ENCODE assay signal across 9 cellular contexts in genomic region chr13:21675095-21676007, GRCh38. TPM values are rescaled to one million over a fixed set of nuclear protein-coding genes. Genes with fewer than 3 reads are reported as not detected.
DNase-seq lines count a peak whose midpoint lies in the region; ATAC-seq, FAIRE-seq and TF ChIP-seq lines count a peak whose summit lies in the region.
"Had no signal": no experiment of that assay in that cellular context is flagged by ENCODE, and none has a peak within 500 bp of the region (broad histone marks: within the 10 kb centered on the region; RNA-seq: fewer than 3 reads in every experiment).

No MANE protein-coding gene starts in this region.

- CTCF ChIA-PET in GM12878 (lab: Yijun Ruan, JAX) = no interaction called here

- H3K4me3 ChIP-seq in GM23338 = peak overlapping the region; percentile 70
- H3K4me3 ChIP-seq in OCI-LY3 (ENCODE audit: low read length) = peak overlapping the region; percentile 66
- H3K4me3 ChIP-seq in GM12878 = peak overlapping the region; percentile 8; the same call in 1 of the 2 replicates

- TF ChIP-seq CTCF in GM23338 (conservative IDR thresholded peaks at IDR 0.05; ENCODE audit: low read depth in 2 of 2) (no peak), OCI-LY3 (IDR thresholded peaks at IDR 0.05; ENCODE audit: low read depth, low read length) (no peak), GM12878 (IDR thresholded peaks at IDR 0.05 in 2 of 3, conservative IDR thresholded peaks at IDR 0.05 in 1 of 3; ENCODE audit: control insufficient read depth in 2 of 3, extremely low read depth in 1 of 3, insufficient read depth in 1 of 3, low read depth in 3 of 3, low read length in 3 of 3) (no peak)

- no peaks in the 10 kb centered on the region for H3K9me3 ChIP-seq in OCI-LY3 (ENCODE audit: insufficient read depth, low read length)
- no peaks in the 10 kb centered on the region for H3K9me3 ChIP-seq in GM12878 (replicated peaks; ENCODE audit: control insufficient read depth, insufficient read depth, low read length)

- H3K4me3 Mint-ChIP-seq in GM23338 = peak overlapping the region; percentile 80

- RAD21 ChIA-PET in GM12878 (lab: Charles Lee; ENCODE audit: unreplicated experiment) = interaction anchor here (0.6 kb wide), 1 partner anchor 1363 kb away, joined by 3 read pairs; no protein-coding TSS in a partner anchor

- ATAC-seq in GM23338 (peak; percentile 19), GM12878 (no peak), sciatic nerve (no peak)

- H3K36me3 Mint-ChIP-seq in GM23338 (ENCODE audit: low read depth) = no peaks in the 10 kb centered on the region

- H3K79me2 ChIP-seq in GM23338 (replicated peaks; ENCODE audit: insufficient read depth) (no peaks in the 10 kb centered on the region), OCI-LY3 (ENCODE audit: low read length) (no peaks in the 10 kb centered on the region), GM12878 (ENCODE audit: control insufficient read depth, insufficient read depth, low read length) (no peaks in the 10 kb centered on the region)

- peaks cover 29% of the 10 kb centered on the region for H3K4me1 Mint-ChIP-seq in GM23338

- FAIRE-seq in GM12878 (lab: Jason Lieb, UNC) (no peak), urothelium cell line (lab: Jason Lieb, UNC) (no peak)

- TF ChIP-seq POLR2A in GM12878 (IDR thresholded peaks at IDR 0.05; ENCODE audit: low read depth, low read length) = no peak

- no peak for TF ChIP-seq EP300 in GM12878 (IDR thresholded peaks at IDR 0.05; ENCODE audit: borderline replicate concordance in 1 of 2, control insufficient read depth in 1 of 2, low read depth in 2 of 2, low read length in 2 of 2)

- no peak for TF ChIP-seq RAD21 in GM12878 (IDR thresholded peaks at IDR 0.05; ENCODE audit: insufficient read depth, low read depth, low read length)

- in situ Hi-C loops in GM12878 (cut with MboI) = no loop called here

- H3K27me3 Mint-ChIP-seq in GM23338 (ENCODE audit: insufficient read depth, low read depth, poor library complexity) = peaks cover 60% of the 10 kb centered on the region

- peaks cover 79% of the 10 kb centered on the region for H3K27me3 ChIP-seq in GM23338 (ENCODE audit: insufficient read depth)
- H3K27me3 ChIP-seq in OCI-LY3 (ENCODE audit: low read depth, low read length) = peaks cover 56% of the 10 kb centered on the region
- H3K27me3 ChIP-seq in GM12878 (replicated peaks in 1 of 2; ENCODE audit: control insufficient read depth in 2 of 2, insufficient read depth in 2 of 2, low read length in 1 of 2) = peaks cover 10 to 34% of the 10 kb centered on the region in 2 experiments

- peak overlapping the region; percentile 93 for H3K4me2 ChIP-seq in GM23338
- peak overlapping the region; percentile 63 for H3K4me2 ChIP-seq in OCI-LY3 (ENCODE audit: low read length)
- H3K4me2 ChIP-seq in GM12878 (ENCODE audit: control insufficient read depth, insufficient read depth) = peak overlapping the region; percentile 86

- SMC1A ChIA-PET in GM12878 (lab: Charles Lee; ENCODE audit: uncharacterized antibody, unreplicated experiment) = interaction anchor here (0.6 kb wide), 1 partner anchor 965 kb away, joined by 3 read pairs; no protein-coding TSS in a partner anchor

- no peaks in the 10 kb centered on the region for H3K36me3 ChIP-seq in GM23338 (ENCODE audit: insufficient read depth)
- no peaks in the 10 kb centered on the region for H3K36me3 ChIP-seq in OCI-LY3 (replicated peaks; ENCODE audit: low read depth, low read length)
- no peaks in the 10 kb centered on the region for H3K36me3 ChIP-seq in GM12878 (ENCODE audit: control insufficient read depth in 2 of 2, insufficient read depth in 2 of 2, low read length in 1 of 2)

- no TSS peak for BruUV-seq in GM12878 (replicated peaks; lab: Mats Ljungman, UMichigan)

- peaks cover 5% of the 10 kb centered on the region for H3F3A ChIP-seq in GM23338 (replicated peaks; ENCODE audit: low read depth)

- H2AFZ ChIP-seq in GM23338 = peak overlapping the region; percentile 78; the same call in 1 of the 2 replicates
- H2AFZ ChIP-seq in OCI-LY3 (ENCODE audit: low read depth, low read length) = no peak overlapping the region
- H2AFZ ChIP-seq in GM12878 (ENCODE audit: control insufficient read depth, low read depth, low read length) = no peak overlapping the region

- H3K27ac Mint-ChIP-seq in GM23338 = no peak overlapping the region

- POLR2A ChIA-PET in GM12878 (lab: Charles Lee) = no interaction called here

- intact Hi-C loops in GM12878 (cut with micrococcal nuclease; ENCODE audit: unreplicated experiment) = no loop called here
- intact Hi-C loops in sciatic nerve (cut with DNase I) = no loop called here

- H3K4me1 ChIP-seq in GM23338 (ENCODE audit: insufficient read depth) (peaks cover 39% of the 10 kb centered on the region), OCI-LY3 (ENCODE audit: low read length) (peaks cover 11% of the 10 kb centered on the region), GM12878 (ENCODE audit: control insufficient read depth, insufficient read depth, low read length) (peaks cover 13% of the 10 kb centered on the region)

- H3K9me3 Mint-ChIP-seq in GM23338 = no peaks in the 10 kb centered on the region; the same call in 2 of the 3 replicates

- no peaks in the 10 kb centered on the region for H3K9me2 ChIP-seq in GM23338 (ENCODE audit: insufficient read depth)

- H3K9ac ChIP-seq in OCI-LY3 (ENCODE audit: low read length) (no peak overlapping the region), GM12878 (ENCODE audit: control insufficient read depth, insufficient read depth, low read length) (no peak overlapping the region)

- 4% methylated on average over 30 of the region's 63 CpGs for WGBS in GM12878 (ENCODE audit: insufficient coverage, insufficient replicate concordance, low lambda C conversion rate, missing lambda C conversion rate)

- DNase-seq in GM23338 (ENCODE audit: low spot score) (peak; percentile 61), GM12878 (ENCODE audit: low read depth, low spot score) (no peak), kidney glomerular epithelial cell (lab: John Stamatoyannopoulos, UW) (peak; percentile 5), urothelium cell line (ENCODE audit: low spot score) (no peak), HK-2 (ENCODE audit: unreplicated experiment) (no peak), sciatic nerve (ENCODE audit: low spot score) (no peak)
- DNase-seq in stimulated activated CD4-positive, alpha-beta T cell treated with anti-CD3 and anti-CD28 coated beads, Interleukin-4, amount 100 ng/mL, for 4 hours = peak; percentile 38 to 53

- H4K20me1 ChIP-seq in GM23338 (replicated peaks; ENCODE audit: insufficient read depth) (peaks cover 12% of the 10 kb centered on the region), OCI-LY3 (ENCODE audit: insufficient read depth, low read length) (no peaks in the 10 kb centered on the region), GM12878 (ENCODE audit: control insufficient read depth, insufficient read depth) (no peaks in the 10 kb centered on the region)

- H3K27ac ChIP-seq in GM23338 (ENCODE audit: low read depth) (no peak overlapping the region), OCI-LY3 (ENCODE audit: low read length) (no peak overlapping the region), GM12878 (ENCODE audit: control insufficient read depth, insufficient read depth) (no peak overlapping the region)

TF ChIP-seq in GM23338, 12 proteins besides CTCF, POLR2A, EP300 and RAD21 (continues in another document):
- TF ChIP-seq POLR2AphosphoS5 (IDR thresholded peaks at IDR 0.05; ENCODE audit: low read depth) (no peak), ZNF331 (CRISPR knock-in tag; IDR thresholded peaks at IDR 0.05; ENCODE audit: low read depth) (no peak), JUNB (IDR thresholded peaks at IDR 0.05; ENCODE audit: unreplicated experiment) (no peak), EZH2phosphoT487 (IDR thresholded peaks at IDR 0.05; ENCODE audit: unreplicated experiment) (no peak), EZH2 (IDR thresholded peaks at IDR 0.05; ENCODE audit: low read depth, unreplicated experiment) (no peak), STAT1 (IDR thresholded peaks at IDR 0.05; ENCODE audit: unreplicated experiment) (no peak), CREB1 (CRISPR knock-in tag; IDR thresholded peaks at IDR 0.05; ENCODE audit: low read depth) (no peak)

TF ChIP-seq in GM12878, 131 proteins besides CTCF, POLR2A, EP300 and RAD21:
- TF ChIP-seq MTA3 (IDR thresholded peaks at IDR 0.05; ENCODE audit: borderline replicate concordance, low read length) (no peak), RUNX3 (IDR thresholded peaks at IDR 0.05; ENCODE audit: low read length) (0 out of 2 replicates have a peak, but pooled peaks have one; percentile 11), ESRRA (IDR thresholded peaks at IDR 0.05; ENCODE audit: low read length) (no peak), ZNF207 (IDR thresholded peaks at IDR 0.05; ENCODE audit: borderline replicate concordance) (no peak), GATAD2B (conservative IDR thresholded peaks at IDR 0.05; ENCODE audit: low read depth) (no peak), BRCA1 (IDR thresholded peaks at IDR 0.05; ENCODE audit: low read depth, low read length) (no peak), WRNIP1 (IDR thresholded peaks at IDR 0.05; ENCODE audit: borderline replicate concordance, low read depth, low read length) (no peak), EGR1 (IDR thresholded peaks at IDR 0.05; ENCODE audit: borderline replicate concordance in 1 of 2, low read depth in 2 of 2, low read length in 2 of 2) (peak in 1 of 2 experiments; percentile 71; a peak in 2 of 3 replicates), SP1 (IDR thresholded peaks at IDR 0.05; ENCODE audit: low read depth, low read length) (no peak), SMARCA5 (IDR thresholded peaks at IDR 0.05) (no peak)

RNA-seq across cellular contexts. Expression of gene FGF9, which starts 4.5 kb away (rescaled TPM):
- 0.08 TPM in 1 of 2 replicates, not detected in the other for total RNA-seq in GM23338 (2014; rRNA removed; shearing (Covaris generic))
- 0.27 TPM in 1 of 2 replicates, not detected in the other for polyA plus RNA-seq in GM23338 (2016; fragmentation: Nextera tagmentation; extraction: Ambion mirVana)
- total RNA-seq in GM12878 (2013; cell fraction: nucleolus; rRNA removed) = 0.61 TPM in 1 of 2 replicates, not detected in the other
- 0.34 and 0.82 TPM in 2 replicates for total RNA-seq in GM12878 (2014; rRNA removed)
- total RNA-seq in GM12878 (2014; rRNA removed; fragmentation: Illumina TruSeq; extraction: Trizol) = 0.74 and 1.2 TPM in 2 replicates
- 1.1 and 1.3 TPM in 2 replicates for total RNA-seq in GM12878 (2021)
- polyA plus RNA-seq in GM12878 (2011; ENCODE audit: low read depth) = 0.31 TPM
- polyA plus RNA-seq in GM12878 (2011; rRNA removed) = 0.05 and 0.16 TPM in 2 replicates
- 0.03 TPM in 2 replicates for polyA plus RNA-seq in GM12878 (2011; cell fraction: cytosol; rRNA removed)
- polyA plus RNA-seq in GM12878 (2011; cell fraction: nucleus; rRNA removed) = 0.10 and 0.15 TPM in 2 replicates
- 0.20 TPM in 2 replicates for polyA plus RNA-seq in GM12878 (2012)
- 0.73 and 0.82 TPM in 2 replicates for polyA plus RNA-seq in GM12878 (2014; fragmentation: Illumina TruSeq; extraction: Trizol)
- 1 to 10 TPM in 1 of 2 experiments, under 1 TPM in 1; 0.92 to 1.0 TPM for polyA plus RNA-seq in GM12878 (2014; fragmentation: Nextera tagmentation; extraction: Ambion mirVana)
- 0.42 and 1.4 TPM in 2 replicates for polyA plus RNA-seq in GM12878 (2014; rRNA removed)
- polyA plus RNA-seq in GM12878 (2016; fragmentation: Nextera tagmentation; extraction: Ambion mirVana) = 1 to 10 TPM in 1 of 2 experiments, under 1 TPM in 1; 0.48 to 1.5 TPM
- polyA minus RNA-seq in GM12878 (2011; rRNA and poly(A)+ RNA removed) = 0.15 TPM in 1 of 2 replicates, not detected in the other
- not detected in 2 replicates for polyA minus RNA-seq in GM12878 (2011; cell fraction: cytosol; rRNA and poly(A)+ RNA removed)
- polyA minus RNA-seq in GM12878 (2011; cell fraction: nucleus; rRNA and poly(A)+ RNA removed) = under 0.01 and 0.19 TPM in 2 replicates
- 2.1 TPM for total RNA-seq in sciatic nerve
- total RNA-seq: NCI-H460 had no signal

Comparison
In these comparisons a context has a peak if more than half of its experiments do, and no peak if none do; other contexts are left out.
1. DNase-seq: peak in GM23338 (single experiment), kidney glomerular epithelial cell (single experiment) and stimulated activated CD4-positive, alpha-beta T cell treated with anti-CD3 and anti-CD28 coated beads, Interleukin-4, amount 100 ng/mL, for 4 hours (2 of 2); none in GM12878 (single experiment), urothelium cell line (single experiment), HK-2 (single experiment) and sciatic nerve (single experiment).
2. H3K4me3 ChIP-seq: peak in every context shown above with its lines; median percentile 70 in GM23338; 66 in OCI-LY3; 8 in GM12878.
3. Peak in every context shown above with its lines, with median percentiles within 50 percentile points of each other: H3K4me2 ChIP-seq.